Comparison of ENCODE assay signal across 17 cellular contexts in the genomic region with DNA sequence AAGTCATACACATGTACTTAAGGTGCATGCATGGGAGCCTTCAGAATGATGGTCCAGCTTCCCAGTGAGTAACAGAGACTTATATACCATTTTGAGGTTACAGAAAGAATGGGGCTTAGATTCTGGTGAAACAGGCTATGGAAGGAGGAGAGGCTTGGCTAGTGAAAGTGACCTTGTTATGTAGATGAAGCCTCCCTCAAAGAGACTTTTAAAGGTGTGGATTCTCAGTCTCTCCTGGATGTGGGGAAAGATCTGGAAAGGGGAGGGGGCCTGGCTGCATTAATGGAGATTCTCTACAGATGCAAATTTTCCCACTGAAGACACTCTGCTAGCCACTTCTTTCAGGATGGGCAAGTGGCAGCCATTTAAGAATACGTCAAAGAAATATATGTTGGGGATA. TPM values are rescaled to one million over a fixed set of nuclear protein-coding genes. Genes with fewer than 3 reads are reported as not detected.
DNase-seq lines count a peak whose midpoint lies in the region; ATAC-seq, FAIRE-seq and TF ChIP-seq lines count a peak whose summit lies in the region.
"Had no signal": no experiment of that assay in that cellular context is flagged by ENCODE, and none has a peak within 500 bp of the region (broad histone marks: within the 10 kb centered on the region; RNA-seq: fewer than 3 reads in every experiment).

No MANE protein-coding gene starts in this region.

- H3K36me3 ChIP-seq in heart left ventricle (peaks cover 0 to 11% (median under 1%) of the 10 kb centered on the region in 9 donors), upper lobe of left lung (peaks cover 0 to 4% (median under 1%) of the 10 kb centered on the region in 4 donors)

- peak overlapping the region; percentile 83 to 98 (median 94) for H3K27ac ChIP-seq in heart left ventricle
- H3K27ac ChIP-seq in dorsolateral prefrontal cortex, result peak overlapping the region; percentile 85 to 99 (median 97)
- H3K27ac ChIP-seq in upper lobe of left lung, result peak overlapping the region; percentile 71 to 90 (median 82)

- ATAC-seq in heart left ventricle (no peak), Right ventricle myocardium superior (ENCODE audit: poor library complexity) (no peak), upper lobe of left lung (ENCODE audit: low FRiP score in 2 of 2) (no peak)
- ATAC-seq in activated CD8-positive, alpha-beta memory T cell treated with anti-CD3 and anti-CD28 coated beads, Interleukin-2, amount 10 ng/mL, durations not matched to agents 7 days and 5 days, result no peak

- no peak for TF ChIP-seq EP300 in upper lobe of left lung (IDR thresholded peaks at IDR 0.05)

- CTCF ChIA-PET in activated CD8-positive, alpha-beta memory T cell treated with anti-CD3 and anti-CD28 coated beads, Interleukin-2, amount 10 ng/mL, durations not matched to agents 7 days and 5 days (lab: Charles Lee), result interaction anchor here (0.8 to 3.1 kb wide), 5 partner anchors 8 to 32 kb away, joined by 3 to 16 read pairs (median 7); no protein-coding TSS in a partner anchor

- no peak for FAIRE-seq in urothelium cell line (lab: Jason Lieb, UNC)
- FAIRE-seq: A204.1 had no signal

- peaks cover 93% of the 10 kb centered on the region for H3K4me1 Mint-ChIP-seq in nephron
- H3K4me1 Mint-ChIP-seq in activated CD8-positive, alpha-beta memory T cell treated with anti-CD3 and anti-CD28 coated beads, Interleukin-2, amount 10 ng/mL, durations not matched to agents 7 days and 5 days, result peaks cover 31% of the 10 kb centered on the region

- TF ChIP-seq CTCF in heart left ventricle (IDR thresholded peaks at IDR 0.05) (no peak), dorsolateral prefrontal cortex (IDR thresholded peaks at IDR 0.05 in 54 of 56, conservative IDR thresholded peaks at IDR 0.05 in 2 of 56; ENCODE audit: low read depth in 1 of 56, partially characterized antibody in 56 of 56) (no peak), nephron (IDR thresholded peaks at IDR 0.05; ENCODE audit: unreplicated experiment in 3 of 3) (no peak), upper lobe of left lung (IDR thresholded peaks at IDR 0.05) (no peak)

- no peaks in the 10 kb centered on the region for H3K27me3 ChIP-seq in heart left ventricle
- H3K27me3 ChIP-seq in dorsolateral prefrontal cortex, result no peaks in the 10 kb centered on the region
- no peaks in the 10 kb centered on the region for H3K27me3 ChIP-seq in upper lobe of left lung

- H3K9me3 ChIP-seq in heart left ventricle (no peaks in the 10 kb centered on the region), upper lobe of left lung (no peaks in the 10 kb centered on the region)

- peaks cover 23 to 100% (median 89%) of the 10 kb centered on the region in 12 donors for H3K4me1 ChIP-seq in heart left ventricle
- peaks cover 76 to 95% (median 82%) of the 10 kb centered on the region in 4 donors for H3K4me1 ChIP-seq in upper lobe of left lung

- peak overlapping the region; percentile 91 to 96 (median 92) for H3K27ac Mint-ChIP-seq in nephron
- no peak overlapping the region for H3K27ac Mint-ChIP-seq in activated CD8-positive, alpha-beta memory T cell treated with anti-CD3 and anti-CD28 coated beads, Interleukin-2, amount 10 ng/mL, durations not matched to agents 7 days and 5 days
- H3K27ac Mint-ChIP-seq: activated naive CD8-positive, alpha-beta T cell treated with anti-CD3 and anti-CD28 coated beads, Interleukin-2, amount 10 ng/mL, durations not matched to agents 7 days and 5 days had no signal

- peaks cover 14% of the 10 kb centered on the region for H3K36me3 Mint-ChIP-seq in nephron (ENCODE audit: low read depth)
- H3K36me3 Mint-ChIP-seq in activated CD8-positive, alpha-beta memory T cell treated with anti-CD3 and anti-CD28 coated beads, Interleukin-2, amount 10 ng/mL, durations not matched to agents 7 days and 5 days, result peaks cover 2% of the 10 kb centered on the region

- peak overlapping the region in 1 of 3 experiments; percentile 93 for H3K4me3 Mint-ChIP-seq in nephron
- no peak overlapping the region for H3K4me3 Mint-ChIP-seq in activated CD8-positive, alpha-beta memory T cell treated with anti-CD3 and anti-CD28 coated beads, Interleukin-2, amount 10 ng/mL, durations not matched to agents 7 days and 5 days
- H3K4me3 Mint-ChIP-seq: activated naive CD8-positive, alpha-beta T cell treated with anti-CD3 and anti-CD28 coated beads, Interleukin-2, amount 10 ng/mL, durations not matched to agents 7 days and 5 days had no signal

- no peaks in the 10 kb centered on the region for H3K9me3 Mint-ChIP-seq in nephron
- no peaks in the 10 kb centered on the region for H3K9me3 Mint-ChIP-seq in activated CD8-positive, alpha-beta memory T cell treated with anti-CD3 and anti-CD28 coated beads, Interleukin-2, amount 10 ng/mL, durations not matched to agents 7 days and 5 days (ENCODE audit: low read depth)
- H3K9me3 Mint-ChIP-seq: activated naive CD8-positive, alpha-beta T cell treated with anti-CD3 and anti-CD28 coated beads, Interleukin-2, amount 10 ng/mL, durations not matched to agents 7 days and 5 days had no signal

- DNase-seq in heart left ventricle (peak in 1 of 5 donors; percentile 2), Right ventricle myocardium superior (no peak), dorsolateral prefrontal cortex (no peak), upper lobe of left lung (no peak), NCI-H748 treated with DMSO at 0.1 percent for 48 hours (lab: John Stamatoyannopoulos, UW) (no peak), urothelium cell line (ENCODE audit: low spot score) (no peak)
- no peak for DNase-seq in activated CD8-positive, alpha-beta memory T cell treated with anti-CD3 and anti-CD28 coated beads, Interleukin-2, amount 10 ng/mL, durations not matched to agents 7 days and 5 days
- DNase-seq: activated naive CD8-positive, alpha-beta T cell treated with anti-CD3 and anti-CD28 coated beads, Interleukin-2, amount 10 ng/mL, durations not matched to agents 7 days and 5 days; effector CD4-positive, alpha-beta T cell; foreskin fibroblast; NCI-H226; stimulated activated CD4-positive, alpha-beta T cell treated with anti-CD3 and anti-CD28 coated beads, Interleukin-4, amount 100 ng/mL, for 4 hours had no signal

- 76 to 89% (median 86%) methylated on average over 1 of the region's 1 CpG for WGBS in heart left ventricle, 4 donors
- WGBS in upper lobe of left lung, 2 donors, result 88 to 90% methylated on average over 1 of the region's 1 CpG

- intact Hi-C loops in heart left ventricle (cut with DNase I), result no loop called here
- intact Hi-C loops in Right ventricle myocardium superior (cut with DNase I), result no loop called here
- intact Hi-C loops in dorsolateral prefrontal cortex (cut with DNase I), result no loop called here

- H3K4me3 ChIP-seq in heart left ventricle (peak overlapping the region in 1 of 12 donors; percentile 86), dorsolateral prefrontal cortex (peak overlapping the region in 24 of 59 donors; percentile 3 to 99 (median 89)), upper lobe of left lung (no peak overlapping the region)

- TF ChIP-seq POLR2A in heart left ventricle (IDR thresholded peaks at IDR 0.05) (no peak), upper lobe of left lung (IDR thresholded peaks at IDR 0.05) (no peak)

- no peaks in the 10 kb centered on the region for H3K27me3 Mint-ChIP-seq in nephron (ENCODE audit: low read depth)
- H3K27me3 Mint-ChIP-seq in activated CD8-positive, alpha-beta memory T cell treated with anti-CD3 and anti-CD28 coated beads, Interleukin-2, amount 10 ng/mL, durations not matched to agents 7 days and 5 days, result no peaks in the 10 kb centered on the region
- H3K27me3 Mint-ChIP-seq: activated naive CD8-positive, alpha-beta T cell treated with anti-CD3 and anti-CD28 coated beads, Interleukin-2, amount 10 ng/mL, durations not matched to agents 7 days and 5 days had no signal

RNA-seq across cellular contexts. Expression of a gene that starts 5.5 kb away (rescaled TPM):
- total RNA-seq in heart left ventricle (100 to 1,000 TPM in 4 of 9 donors, 10 to 100 TPM in 5; 64.4 to 125 (median 89.5) TPM), Right ventricle myocardium superior (87.5 TPM), dorsolateral prefrontal cortex (100 to 1,000 TPM in 81 of 120 experiments, 10 to 100 TPM in 39; 54.6 to 175 (median 111) TPM), upper lobe of left lung (100 to 1,000 TPM in 1 of 6 donors, 10 to 100 TPM in 5; 23.4 to 194 (median 48.0) TPM)
- 10 to 100 TPM; 48.3 to 66.2 TPM for polyA plus RNA-seq in heart left ventricle
- total RNA-seq in activated CD8-positive, alpha-beta memory T cell treated with anti-CD3 and anti-CD28 coated beads, Interleukin-2, amount 10 ng/mL, durations not matched to agents 7 days and 5 days, result 1 to 10 TPM; 1.2 to 3.1 TPM

RNA-seq across cellular contexts. Expression of a gene that starts 13.5 kb away (rescaled TPM):
- total RNA-seq in heart left ventricle, result 10 to 100 TPM; 11.0 to 76.5 (median 22.7) TPM
- polyA plus RNA-seq in heart left ventricle, result 10 to 100 TPM; 19.1 to 37.9 TPM
- 35.1 TPM for total RNA-seq in Right ventricle myocardium superior
- 100 to 1,000 TPM in 23 of 120 experiments, 10 to 100 TPM in 91, 1 to 10 TPM in 6; 8.1 to 234 (median 44.3) TPM for total RNA-seq in dorsolateral prefrontal cortex
- total RNA-seq in upper lobe of left lung, result 100 to 1,000 TPM in 3 of 6 donors, 10 to 100 TPM in 3; 42.0 to 405 (median 95.6) TPM
- total RNA-seq in activated CD8-positive, alpha-beta memory T cell treated with anti-CD3 and anti-CD28 coated beads, Interleukin-2, amount 10 ng/mL, durations not matched to agents 7 days and 5 days, result under 1 TPM in 1 of 2 experiments, not detected in 1; 0.37 TPM

RNA-seq across cellular contexts. Expression of a gene that starts 35.6 kb away (rescaled TPM):
- total RNA-seq in heart left ventricle, result 10 to 100 TPM; 12.7 to 16.8 (median 14.6) TPM
- 10 to 100 TPM; 12.6 to 17.5 TPM for polyA plus RNA-seq in heart left ventricle
- 11.4 TPM for total RNA-seq in Right ventricle myocardium superior
- total RNA-seq in dorsolateral prefrontal cortex, result 10 to 100 TPM in 117 of 120 experiments, 1 to 10 TPM in 3; 9.2 to 20.9 (median 14.1) TPM
- total RNA-seq in upper lobe of left lung, result 10 to 100 TPM in 4 of 6 donors, 1 to 10 TPM in 2; 8.4 to 26.9 (median 18.4) TPM
- total RNA-seq in activated CD8-positive, alpha-beta memory T cell treated with anti-CD3 and anti-CD28 coated beads, Interleukin-2, amount 10 ng/mL, durations not matched to agents 7 days and 5 days, result 10 to 100 TPM; 29.5 to 29.6 TPM

RNA-seq across cellular contexts. Expression of a gene that starts 54.0 kb away (rescaled TPM):
- total RNA-seq in heart left ventricle (under 1 TPM in 2 of 9 donors, not detected in 7; 0.15 to 0.27 TPM), Right ventricle myocardium superior (not detected), dorsolateral prefrontal cortex (under 1 TPM in 7 of 120 experiments, not detected in 113; 0.13 to 0.46 (median 0.18) TPM), upper lobe of left lung (under 1 TPM in 1 of 6 donors, not detected in 5; 0.06 TPM)
- not detected for polyA plus RNA-seq in heart left ventricle
- not detected for total RNA-seq in activated CD8-positive, alpha-beta memory T cell treated with anti-CD3 and anti-CD28 coated beads, Interleukin-2, amount 10 ng/mL, durations not matched to agents 7 days and 5 days
- total RNA-seq: activated naive CD8-positive, alpha-beta T cell treated with anti-CD3 and anti-CD28 coated beads, Interleukin-2, amount 10 ng/mL, durations not matched to agents 7 days and 5 days; posterior vena cava; RPMI7951; subcutaneous adipose tissue had no signal

Comparison
In these comparisons a context has a peak if more than half of its experiments do, and no peak if none do; other contexts are left out.
1. RNA of a gene that starts 5.5 kb away (total RNA-seq): 54.6 to 175 TPM in dorsolateral prefrontal cortex, 64.4 to 125 TPM in heart left ventricle, 87.5 TPM in Right ventricle myocardium superior (single experiment) and 23.4 to 194 TPM in upper lobe of left lung; 1.2 to 3.1 TPM in activated CD8-positive, alpha-beta memory T cell treated with anti-CD3 and anti-CD28 coated beads, Interleukin-2, amount 10 ng/mL, durations not matched to agents 7 days and 5 days; every median in the first group is over 4 times any median in the second.
2. RNA of a gene that starts 13.5 kb away (total RNA-seq): 42.0 to 405 TPM in upper lobe of left lung, 8.1 to 234 TPM in dorsolateral prefrontal cortex, 35.1 TPM in Right ventricle myocardium superior (single experiment) and 11.0 to 76.5 TPM in heart left ventricle; 0.37 TPM in activated CD8-positive, alpha-beta memory T cell treated with anti-CD3 and anti-CD28 coated beads, Interleukin-2, amount 10 ng/mL, durations not matched to agents 7 days and 5 days; every median in the first group is over 4 times any median in the second.
3. Peak in every context shown above with its lines, with median percentiles within 50 percentile points of each other: H3K27ac ChIP-seq.